In genomic region chr17:82494236-82495055, GRCh38 we compare ENCODE assay signal across 1 cellular context.
TF ChIP-seq lines count a peak whose summit lies in the region.

No MANE protein-coding gene starts in this region.

TF ChIP-seq in GM12878, 131 proteins besides CTCF, POLR2A, EP300 and RAD21 (continued from another document):
- TF ChIP-seq ATF2 (IDR thresholded peaks at IDR 0.05; ENCODE audit: low read length), result no peak
